1 cellular context compared by ENCODE assay signal in genomic region chr15:88992912-88993376, GRCh38.
A peak's percentile ranks its signal among the peaks of the same experiment; 100 is the strongest.
TF ChIP-seq lines count a peak whose summit lies in the region.

No MANE protein-coding gene starts in this region.

TF ChIP-seq in GM23338, 12 proteins besides CTCF, POLR2A, EP300 and RAD21 (continued from another document):
- TF ChIP-seq ZNF462 (CRISPR knock-in tag; IDR thresholded peaks at IDR 0.05) (peak; percentile 70), ZNF331 (CRISPR knock-in tag; IDR thresholded peaks at IDR 0.05; ENCODE audit: low read depth) (no peak)
